ENCODE assay signal across 9 cellular contexts in the genomic region with DNA sequence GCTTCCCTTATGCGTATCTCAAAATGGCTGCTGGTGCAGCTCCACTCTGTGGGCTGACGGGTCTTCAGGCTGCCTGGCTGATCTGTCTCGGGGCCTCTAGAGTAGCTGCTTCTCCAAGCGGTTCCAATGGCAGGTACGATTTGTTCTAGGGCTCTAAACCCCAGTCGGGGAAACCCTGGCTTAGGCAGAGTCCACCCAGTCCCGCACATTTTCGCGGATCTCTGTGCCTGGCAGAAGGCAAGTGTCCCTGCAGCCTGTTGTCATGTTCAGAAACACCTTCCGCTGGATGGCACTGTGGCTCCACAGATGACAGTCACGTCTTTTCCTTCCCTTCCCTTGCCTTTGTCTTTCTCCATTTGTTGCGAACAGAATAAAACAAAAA. TPM values are rescaled to one million over a fixed set of nuclear protein-coding genes. Genes with fewer than 3 reads are reported as not detected.
DNase-seq lines count a peak whose midpoint lies in the region; ATAC-seq and TF ChIP-seq lines count a peak whose summit lies in the region.
"Had no signal": no experiment of that assay in that cellular context is flagged by ENCODE, and none has a peak within 500 bp of the region (broad histone marks: within the 10 kb centered on the region; RNA-seq: fewer than 3 reads in every experiment).

No MANE protein-coding gene starts in this region.

- H3K27me3 Mint-ChIP-seq in mesothelial cell of epicardium (ENCODE audit: low read depth): no peaks in the 10 kb centered on the region

- peaks cover 16% of the 10 kb centered on the region for H3K36me3 Mint-ChIP-seq in mesothelial cell of epicardium

- no peaks in the 10 kb centered on the region for H3K4me1 Mint-ChIP-seq in mesothelial cell of epicardium

- peak; percentile 58 for DNase-seq in stimulated activated CD8-positive, alpha-beta memory T cell treated with anti-CD3 and anti-CD28 coated beads, Interleukin-12 subunit alpha, Interleukin-12 subunit beta, amount 100 ng/mL, for 4 hours (ENCODE audit: low read depth)
- DNase-seq in stimulated activated CD8-positive, alpha-beta memory T cell treated with anti-CD3 and anti-CD28 coated beads, Interleukin-4, amount 100 ng/mL, for 48 hours: no peak
- DNase-seq in astrocyte of the spinal cord (ENCODE audit: low read depth, low spot score) (peak; percentile 34), mesothelial cell of epicardium (ENCODE audit: low spot score in 2 of 2, unreplicated experiment in 2 of 2) (no peak), DMS153 treated with DMSO at 0.1 percent for 48 hours (lab: John Stamatoyannopoulos, UW; ENCODE audit: unreplicated experiment) (no peak), NCI-H774 (lab: John Stamatoyannopoulos, UW) (no peak)
- DNase-seq: NCI-H187 treated with DMSO at 0.1 percent for 48 hours had no signal

- H3K4me3 ChIP-seq in astrocyte of the spinal cord (ENCODE audit: low read depth, low read length): no peak overlapping the region

- H3K27ac Mint-ChIP-seq in mesothelial cell of epicardium: peak overlapping the region; percentile 50

- peak overlapping the region; percentile 46 for H3K4me3 Mint-ChIP-seq in mesothelial cell of epicardium

- H3K9me3 Mint-ChIP-seq in mesothelial cell of epicardium: peaks cover 8% of the 10 kb centered on the region

- ATAC-seq in GM19351 (IDR thresholded peaks at IDR 0.05; ENCODE audit: unreplicated experiment): no peak
- no peak for ATAC-seq in GM18520 (IDR thresholded peaks at IDR 0.05; ENCODE audit: unreplicated experiment)

- in situ Hi-C loops in astrocyte of the spinal cord (cut with HindIII; ENCODE audit: low sequenced_read_pairs): no loop called here

- TF ChIP-seq CTCF in astrocyte of the spinal cord (IDR thresholded peaks at IDR 0.05; ENCODE audit: low read depth, low read length) (no peak), mesothelial cell of epicardium (IDR thresholded peaks at IDR 0.05; ENCODE audit: unreplicated experiment) (no peak)

RNA-seq across cellular contexts. Expression of a gene that starts 54.4 kb away (rescaled TPM):
- 47.1 to 48.4 TPM (median 47.9 TPM) in 3 replicates for total RNA-seq in mesothelial cell of epicardium

Comparison
In these comparisons a context has a peak if more than half of its experiments do, and no peak if none do; other contexts are left out.
1. DNase-seq: peak in stimulated activated CD8-positive, alpha-beta memory T cell treated with anti-CD3 and anti-CD28 coated beads, Interleukin-12 subunit alpha, Interleukin-12 subunit beta, amount 100 ng/mL, for 4 hours (single experiment) and astrocyte of the spinal cord (single experiment); none in stimulated activated CD8-positive, alpha-beta memory T cell treated with anti-CD3 and anti-CD28 coated beads, Interleukin-4, amount 100 ng/mL, for 48 hours (single experiment), mesothelial cell of epicardium (0 of 2), DMS153 treated with DMSO at 0.1 percent for 48 hours (single experiment) and NCI-H774 (single experiment).